Comparison of ENCODE assay signal across 15 cellular contexts in the genomic region with DNA sequence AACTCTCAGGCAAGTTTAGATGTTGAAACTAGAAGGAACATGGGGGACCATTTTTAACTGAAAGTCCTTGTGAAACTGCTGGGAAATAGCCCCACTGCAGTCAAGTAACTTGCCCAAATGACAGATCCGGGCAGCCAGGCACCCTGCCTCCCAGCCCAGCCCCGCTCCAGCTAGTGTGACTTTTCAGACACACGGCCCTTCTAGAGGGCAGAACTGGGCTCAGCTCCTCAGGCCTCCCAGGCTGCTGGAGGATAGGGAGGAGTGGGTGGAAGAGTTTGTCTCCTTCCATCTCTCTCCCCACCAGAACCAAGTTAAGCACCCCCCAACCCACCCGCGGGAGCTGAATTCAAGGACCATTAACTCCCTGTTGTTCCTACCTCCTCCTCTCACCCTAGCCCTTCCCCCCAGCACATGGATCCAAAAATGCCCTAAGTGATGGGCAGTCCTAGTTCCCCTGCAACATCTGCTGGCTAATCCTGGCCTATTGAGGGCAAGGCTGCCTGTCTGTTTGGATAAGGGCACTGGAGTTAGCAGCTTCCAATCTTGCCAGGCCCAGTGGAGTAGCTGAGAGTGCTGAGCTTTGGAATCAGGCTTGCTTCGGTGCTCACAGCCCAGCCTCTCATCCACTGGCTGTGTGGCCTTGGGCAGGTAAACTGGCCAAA. TPM values are rescaled to one million over a fixed set of nuclear protein-coding genes. Genes with fewer than 3 reads are reported as not detected.
A peak's percentile ranks its signal among the peaks of the same experiment; 100 is the strongest.
DNase-seq lines count a peak whose midpoint lies in the region; ATAC-seq and TF ChIP-seq lines count a peak whose summit lies in the region.
"Had no signal": no experiment of that assay in that cellular context is flagged by ENCODE, and none has a peak within 500 bp of the region (broad histone marks: within the 10 kb centered on the region; RNA-seq: fewer than 3 reads in every experiment).

No MANE protein-coding gene starts in this region.

- ATAC-seq in HG03432 (IDR thresholded peaks at IDR 0.05; ENCODE audit: unreplicated experiment) (no peak), HG02870 (IDR thresholded peaks at IDR 0.05; ENCODE audit: unreplicated experiment) (no peak)
- ATAC-seq: natural killer cell treated with Interleukin-12 subunit alpha and Interleukin-12 subunit beta and Interleukin-15 and Interleukin-18, amount 100 ng/mL, for 72 hours; stimulated activated naive CD8-positive, alpha-beta T cell treated with anti-CD3 and anti-CD28 coated beads, Interleukin-15, Interleukin-2, amounts not matched to agents 100 U/mL and 50 U/mL, for 24 hours had no signal

- H3K36me3 ChIP-seq in adipocyte (ENCODE audit: control insufficient read depth, insufficient read depth, low read length, severe bottlenecking) (no peaks in the 10 kb centered on the region), neural progenitor cell (no peaks in the 10 kb centered on the region)
- H3K36me3 ChIP-seq: cardiac muscle cell had no signal

- peaks cover 47% of the 10 kb centered on the region for H3K4me1 ChIP-seq in adipocyte (ENCODE audit: control insufficient read depth, insufficient read depth, low read length)
- H3K4me1 ChIP-seq in neural progenitor cell = peaks cover 31% of the 10 kb centered on the region

- H4K20me1 ChIP-seq in neural progenitor cell (ENCODE audit: low read depth) = no peaks in the 10 kb centered on the region

- no peaks in the 10 kb centered on the region for H3K36me3 Mint-ChIP-seq in neural progenitor cell
- H3K36me3 Mint-ChIP-seq: CD4-positive, CD25-positive, alpha-beta regulatory T cell; natural killer cell treated with Interleukin-12 subunit alpha and Interleukin-12 subunit beta and Interleukin-15 and Interleukin-18, amount 100 ng/mL, for 72 hours had no signal

- H3K4me3 Mint-ChIP-seq in neural progenitor cell = no peak overlapping the region
- H3K4me3 Mint-ChIP-seq: CD4-positive, CD25-positive, alpha-beta regulatory T cell; natural killer cell treated with Interleukin-12 subunit alpha and Interleukin-12 subunit beta and Interleukin-15 and Interleukin-18, amount 100 ng/mL, for 72 hours had no signal

- H3K27me3 Mint-ChIP-seq in neural progenitor cell (ENCODE audit: insufficient read depth, low read depth) = peaks cover 22% of the 10 kb centered on the region

- H3K4me1 Mint-ChIP-seq in neural progenitor cell = peaks cover 53% of the 10 kb centered on the region
- H3K4me1 Mint-ChIP-seq: CD4-positive, CD25-positive, alpha-beta regulatory T cell had no signal

- H2AFZ ChIP-seq in neural progenitor cell (replicated peaks) = no peak overlapping the region

- TF ChIP-seq CTCF in neural progenitor cell (IDR thresholded peaks at IDR 0.05) = no peak

- no peaks in the 10 kb centered on the region for H3K9me3 Mint-ChIP-seq in neural progenitor cell
- H3K9me3 Mint-ChIP-seq: natural killer cell treated with Interleukin-12 subunit alpha and Interleukin-12 subunit beta and Interleukin-15 and Interleukin-18, amount 100 ng/mL, for 72 hours had no signal

- no peaks in the 10 kb centered on the region for H3K9me3 ChIP-seq in adipocyte (ENCODE audit: control insufficient read depth, low read length)
- H3K9me3 ChIP-seq in neural progenitor cell (ENCODE audit: low read depth) = no peaks in the 10 kb centered on the region

- no peak overlapping the region for H3K4me3 ChIP-seq in adipocyte (ENCODE audit: low read length)
- no peak overlapping the region for H3K4me3 ChIP-seq in neural progenitor cell
- H3K4me3 ChIP-seq: cardiac muscle cell had no signal

- peaks cover 11% of the 10 kb centered on the region for H3F3A ChIP-seq in neural progenitor cell (ENCODE audit: low read depth)

- no peak overlapping the region for H3K27ac ChIP-seq in neural progenitor cell
- H3K27ac ChIP-seq: cardiac muscle cell had no signal

- no peaks in the 10 kb centered on the region for H3K79me2 ChIP-seq in neural progenitor cell (ENCODE audit: low read depth)

- peak overlapping the region; percentile 66 for H3K27ac Mint-ChIP-seq in neural progenitor cell
- H3K27ac Mint-ChIP-seq: CD4-positive, CD25-positive, alpha-beta regulatory T cell; natural killer cell treated with Interleukin-12 subunit alpha and Interleukin-12 subunit beta and Interleukin-15 and Interleukin-18, amount 100 ng/mL, for 72 hours had no signal

- H3K27me3 ChIP-seq in adipocyte (replicated peaks; ENCODE audit: control insufficient read depth, insufficient read depth, low read length) (no peaks in the 10 kb centered on the region), neural progenitor cell (no peaks in the 10 kb centered on the region)
- H3K27me3 ChIP-seq: cardiac muscle cell had no signal

- no peak overlapping the region for H3K4me2 ChIP-seq in neural progenitor cell

- peak; percentile 74 for DNase-seq in DMS53 (lab: John Stamatoyannopoulos, UW)
- DNase-seq in NCI-H345 treated with DMSO at 0.1 percent for 48 hours (lab: John Stamatoyannopoulos, UW; ENCODE audit: unreplicated experiment) = peak; percentile 15
- no peak for DNase-seq in adipocyte (ENCODE audit: low read depth)
- DNase-seq in neural progenitor cell (ENCODE audit: low spot score) = no peak
- DNase-seq in germinal center (ENCODE audit: low spot score) = no peak
- no peak for DNase-seq in mesenteric fat pad (ENCODE audit: low spot score)
- DNase-seq: activated naive CD4-positive, alpha-beta T cell treated with anti-CD3 and anti-CD28 coated beads, Interleukin-2, amount 50 U/mL, for 16 hours; CD4-positive, CD25-positive, alpha-beta regulatory T cell; stimulated activated naive CD8-positive, alpha-beta T cell treated with anti-CD3 and anti-CD28 coated beads, Interleukin-15, Interleukin-2, amounts not matched to agents 100 U/mL and 50 U/mL, for 24 hours had no signal

- H3K9ac ChIP-seq in adipocyte (ENCODE audit: low read length) (peak overlapping the region; percentile 27), neural progenitor cell (no peak overlapping the region)

RNA-seq across cellular contexts. Expression of gene CCDC33, which starts 3.0 kb away (rescaled TPM):
- total RNA-seq in neural progenitor cell (ENCODE audit: low replicate concordance) = 1.9 TPM in 1 of 2 replicates, not detected in the other
- not detected for total RNA-seq in mesenteric fat pad
- total RNA-seq: CD4-positive, CD25-positive, alpha-beta regulatory T cell; glomerular endothelial cell; LHCN-M2; natural killer cell treated with Interleukin-12 subunit alpha and Interleukin-12 subunit beta and Interleukin-15 and Interleukin-18, amount 100 ng/mL, for 72 hours had no signal

RNA-seq across cellular contexts. Expression of gene STRA6, which starts 36.5 kb away (rescaled TPM):
- total RNA-seq in neural progenitor cell (ENCODE audit: low replicate concordance) = 3.1 and 5.9 TPM in 2 replicates
- not detected for total RNA-seq in mesenteric fat pad
- total RNA-seq: CD4-positive, CD25-positive, alpha-beta regulatory T cell; LHCN-M2; natural killer cell treated with Interleukin-12 subunit alpha and Interleukin-12 subunit beta and Interleukin-15 and Interleukin-18, amount 100 ng/mL, for 72 hours had no signal

Comparison
In these comparisons a context has a peak if more than half of its experiments do, and no peak if none do; other contexts are left out.
1. DNase-seq: peak in DMS53 (single experiment) and NCI-H345 treated with DMSO at 0.1 percent for 48 hours (single experiment); none in adipocyte (single experiment), neural progenitor cell (single experiment), germinal center (single experiment) and mesenteric fat pad (single experiment).